In the genomic region with DNA sequence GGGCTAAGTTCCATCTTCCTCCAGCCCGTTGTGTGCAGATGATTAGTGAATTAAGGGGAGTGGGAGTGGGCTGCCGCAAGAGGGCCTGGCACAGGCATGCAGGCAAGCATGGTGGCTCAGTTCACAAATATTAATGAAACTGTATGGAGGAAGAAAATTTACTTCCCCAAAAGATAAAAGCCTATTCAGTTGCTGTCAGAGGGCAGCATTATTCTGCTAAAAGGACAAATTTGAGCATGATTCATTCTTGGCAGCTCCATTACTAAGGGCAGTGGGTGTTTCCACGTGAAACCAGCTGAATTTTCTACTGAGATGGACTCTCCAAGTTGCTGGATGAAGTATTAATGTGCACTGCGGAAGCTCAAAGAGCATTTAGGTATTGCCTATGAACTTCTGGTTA, we compare ENCODE assay signal across 28 cellular contexts.
"Had no signal": no experiment of that assay in that cellular context is flagged by ENCODE, and none has a peak within 500 bp of the region (broad histone marks: within the 10 kb centered on the region; RNA-seq: fewer than 3 reads in every experiment).

No MANE protein-coding gene starts in this region.

- H3K4me3 Mint-ChIP-seq: activated B cell treated with CpG ODN at 0.5 μM for 24 hours; activated CD4-positive, alpha-beta memory T cell treated with anti-CD3 and anti-CD28 coated beads for 36 hours; activated CD4-positive, alpha-beta T cell treated with anti-CD3 and anti-CD28 coated beads, Interleukin-2, amount 10 ng/mL, durations not matched to agents 7 days and 5 days; activated naive CD8-positive, alpha-beta T cell treated with anti-CD3 and anti-CD28 coated beads, Interleukin-2, amount 50 U/mL, for 24 hours; activated T-cell treated with anti-CD3 and anti-CD28 coated beads, Interleukin-2, amount 50 U/mL, for 4 hours had no signal

- ATAC-seq: activated naive CD4-positive, alpha-beta T cell treated with anti-CD3 and anti-CD28 coated beads, Interleukin-2, amount 50 U/mL, for 72 hours; activated naive CD8-positive, alpha-beta T cell treated with anti-CD3 and anti-CD28 coated beads, Interleukin-2, amount 50 U/mL, for 24 hours; activated T-cell treated with anti-CD3 and anti-CD28 coated beads, Interleukin-2, amount 50 U/mL, for 4 hours; body of pancreas had no signal

- H3K27me3 Mint-ChIP-seq: activated CD4-positive, alpha-beta T cell treated with anti-CD3 and anti-CD28 coated beads, Interleukin-2, amount 10 ng/mL, durations not matched to agents 7 days and 5 days had no signal

- H3K36me3 ChIP-seq: ascending aorta, Peyer's patch, SJCRH30 had no signal

- H3K27me3 ChIP-seq: ascending aorta, body of pancreas, Peyer's patch had no signal

- H3K9me3 Mint-ChIP-seq: activated B cell treated with CpG ODN at 0.5 μM for 24 hours; activated CD4-positive, alpha-beta memory T cell treated with anti-CD3 and anti-CD28 coated beads for 36 hours; activated CD4-positive, alpha-beta T cell treated with anti-CD3 and anti-CD28 coated beads, Interleukin-2, amount 10 ng/mL, durations not matched to agents 7 days and 5 days; activated naive CD4-positive, alpha-beta T cell treated with anti-CD3 and anti-CD28 coated beads, Interleukin-2, amount 50 U/mL, for 72 hours; activated naive CD8-positive, alpha-beta T cell treated with anti-CD3 and anti-CD28 coated beads, Interleukin-2, amount 50 U/mL, for 24 hours; activated T-cell treated with anti-CD3 and anti-CD28 coated beads, Interleukin-2, amount 50 U/mL, for 4 hours had no signal

- H3K27ac Mint-ChIP-seq: activated B cell treated with CpG ODN at 0.5 μM for 24 hours; activated CD4-positive, alpha-beta memory T cell treated with anti-CD3 and anti-CD28 coated beads for 36 hours; activated CD4-positive, alpha-beta T cell treated with anti-CD3 and anti-CD28 coated beads, Interleukin-2, amount 10 ng/mL, durations not matched to agents 7 days and 5 days; activated naive CD4-positive, alpha-beta T cell treated with anti-CD3 and anti-CD28 coated beads, Interleukin-2, amount 50 U/mL, for 72 hours; activated naive CD8-positive, alpha-beta T cell treated with anti-CD3 and anti-CD28 coated beads, Interleukin-2, amount 50 U/mL, for 24 hours had no signal

- H3K27ac ChIP-seq: ascending aorta, body of pancreas, Peyer's patch, RWPE1, SJCRH30 had no signal

- H3K9me3 ChIP-seq: ascending aorta, body of pancreas, Peyer's patch, SJCRH30, SK-N-SH had no signal

- H3K4me1 Mint-ChIP-seq: activated B cell treated with CpG ODN at 0.5 μM for 24 hours; activated CD4-positive, alpha-beta T cell treated with anti-CD3 and anti-CD28 coated beads, Interleukin-2, amount 10 ng/mL, durations not matched to agents 7 days and 5 days; activated naive CD8-positive, alpha-beta T cell treated with anti-CD3 and anti-CD28 coated beads, Interleukin-2, amount 50 U/mL, for 24 hours had no signal

- H3K4me3 ChIP-seq: ascending aorta, body of pancreas, Peyer's patch, SJCRH30 had no signal

- H3K36me3 Mint-ChIP-seq: activated CD4-positive, alpha-beta memory T cell treated with anti-CD3 and anti-CD28 coated beads for 36 hours; activated naive CD4-positive, alpha-beta T cell treated with anti-CD3 and anti-CD28 coated beads, Interleukin-2, amount 50 U/mL, for 72 hours had no signal

- H3K4me1 ChIP-seq: ascending aorta, body of pancreas, Peyer's patch, SJCRH30 had no signal

- DNase-seq: activated B cell treated with CpG ODN at 0.5 μM for 24 hours; activated CD4-positive, alpha-beta memory T cell treated with anti-CD3 and anti-CD28 coated beads for 36 hours; activated CD4-positive, alpha-beta T cell treated with anti-CD3 and anti-CD28 coated beads, Interleukin-2, amount 10 ng/mL, durations not matched to agents 7 days and 5 days; activated CD8-positive, alpha-beta memory T cell treated with anti-CD3 and anti-CD28 coated beads for 24 hours; activated effector memory CD4-positive, alpha-beta T cell treated with anti-CD3 and anti-CD28 coated beads, Interleukin-2, amount 50 U/mL, for 16 hours; activated naive CD4-positive, alpha-beta T cell treated with Interleukin-2 at 50 U/mL for 16 hours; activated naive CD8-positive, alpha-beta T cell treated with anti-CD3 and anti-CD28 coated beads, Interleukin-2, amount 50 U/mL, for 24 hours; activated T-cell treated with anti-CD3 and anti-CD28 coated beads, Interleukin-2, amount 50 U/mL, for 4 hours; amniotic stem cell; body of pancreas; central memory CD4-positive, alpha-beta T cell; Kasumi-1; KBM-7; NCI-H1048; NCI-H146; NCI-H187 treated with DMSO at 0.1 percent for 48 hours; NCI-H2081 treated with DMSO at 0.1 percent for 48 hours; NCI-H446; NCI-H524; OCI-M1; Peyer's patch; Right ventricle myocardium superior; SJCRH30; SK-N-SH; T-helper 1 cell had no signal
